17 cellular contexts compared by ENCODE assay signal in genomic region chr15:86772369-86773059, GRCh38.
"Had no signal": no experiment of that assay in that cellular context is flagged by ENCODE, and none has a peak within 500 bp of the region (broad histone marks: within the 10 kb centered on the region; RNA-seq: fewer than 3 reads in every experiment).

No MANE protein-coding gene starts in this region.

- H3K4me3 ChIP-seq: ascending aorta, dorsolateral prefrontal cortex, right atrium auricular region, thoracic aorta, uterus had no signal

- H3K4me1 Mint-ChIP-seq: activated naive CD8-positive, alpha-beta T cell treated with anti-CD3 and anti-CD28 coated beads, Interleukin-2, amount 50 U/mL, for 24 hours; activated T-helper 17 cell treated with anti-CD3 and anti-CD28 coated beads, Interleukin-2, amount 50 U/mL, for 72 hours; natural killer cell; stimulated activated naive CD8-positive, alpha-beta T cell treated with anti-CD3 and anti-CD28 coated beads, Interleukin-15, amount 100 ng/mL, for 72 hours had no signal

- H3K36me3 ChIP-seq: ascending aorta, right atrium auricular region, thoracic aorta, uterus had no signal

- FAIRE-seq: bronchial epithelial cell had no signal

- H3K36me3 Mint-ChIP-seq: natural killer cell had no signal

- ATAC-seq: activated CD4-positive, CD25-positive, alpha-beta regulatory T cell treated with anti-CD3 and anti-CD28 coated beads, Interleukin-2, amount 50 U/mL, for 24 hours; activated naive CD8-positive, alpha-beta T cell treated with anti-CD3 and anti-CD28 coated beads, Interleukin-2, amount 50 U/mL, for 24 hours; activated T-helper 17 cell treated with anti-CD3 and anti-CD28 coated beads, Interleukin-2, amount 50 U/mL, for 72 hours; foreskin keratinocyte; natural killer cell; stimulated activated naive CD8-positive, alpha-beta T cell treated with anti-CD3 and anti-CD28 coated beads, Interleukin-15, amount 100 ng/mL, for 72 hours had no signal

- H3K4me3 Mint-ChIP-seq: activated naive CD4-positive, alpha-beta T cell treated with anti-CD3 and anti-CD28 coated beads for 36 hours; activated naive CD8-positive, alpha-beta T cell treated with anti-CD3 and anti-CD28 coated beads, Interleukin-2, amount 50 U/mL, for 24 hours; activated T-helper 17 cell treated with anti-CD3 and anti-CD28 coated beads, Interleukin-2, amount 50 U/mL, for 72 hours; endodermal cell; natural killer cell; stimulated activated naive CD8-positive, alpha-beta T cell treated with anti-CD3 and anti-CD28 coated beads, Interleukin-15, amount 100 ng/mL, for 72 hours had no signal

- H3K27ac ChIP-seq: ascending aorta, dorsolateral prefrontal cortex, foreskin keratinocyte, right atrium auricular region, thoracic aorta, uterus had no signal

- H3K27me3 Mint-ChIP-seq: activated naive CD8-positive, alpha-beta T cell treated with anti-CD3 and anti-CD28 coated beads, Interleukin-2, amount 50 U/mL, for 24 hours; stimulated activated naive CD8-positive, alpha-beta T cell treated with anti-CD3 and anti-CD28 coated beads, Interleukin-15, amount 100 ng/mL, for 72 hours had no signal

- H3K27me3 ChIP-seq: ascending aorta, foreskin keratinocyte, right atrium auricular region, uterus had no signal

- H3K4me1 ChIP-seq: ascending aorta, foreskin keratinocyte, right atrium auricular region, uterus had no signal

- H3K9me3 Mint-ChIP-seq: activated naive CD4-positive, alpha-beta T cell treated with anti-CD3 and anti-CD28 coated beads for 36 hours; activated naive CD8-positive, alpha-beta T cell treated with anti-CD3 and anti-CD28 coated beads, Interleukin-2, amount 50 U/mL, for 24 hours; activated T-helper 17 cell treated with anti-CD3 and anti-CD28 coated beads, Interleukin-2, amount 50 U/mL, for 72 hours; natural killer cell; stimulated activated naive CD8-positive, alpha-beta T cell treated with anti-CD3 and anti-CD28 coated beads, Interleukin-15, amount 100 ng/mL, for 72 hours had no signal

- DNase-seq: activated CD4-positive, alpha-beta T cell treated with anti-CD3 and anti-CD28 coated beads, Interleukin-2, amount 50 U/mL, for 1 hour; activated naive CD4-positive, alpha-beta T cell treated with anti-CD3 and anti-CD28 coated beads for 36 hours; activated naive CD8-positive, alpha-beta T cell treated with anti-CD3 and anti-CD28 coated beads, Interleukin-2, amount 50 U/mL, for 24 hours; dorsolateral prefrontal cortex; endodermal cell; foreskin keratinocyte; glutamatergic neuron; mammary epithelial cell; natural killer cell; stimulated activated naive CD8-positive, alpha-beta T cell treated with anti-CD3 and anti-CD28 coated beads, Interleukin-15, amount 100 ng/mL, for 72 hours; uterus had no signal

- H3K27ac Mint-ChIP-seq: activated naive CD4-positive, alpha-beta T cell treated with anti-CD3 and anti-CD28 coated beads for 36 hours; activated naive CD8-positive, alpha-beta T cell treated with anti-CD3 and anti-CD28 coated beads, Interleukin-2, amount 50 U/mL, for 24 hours; activated T-helper 17 cell treated with anti-CD3 and anti-CD28 coated beads, Interleukin-2, amount 50 U/mL, for 72 hours; endodermal cell; natural killer cell had no signal

- H3K9me3 ChIP-seq: ascending aorta, right atrium auricular region, thoracic aorta, uterus had no signal
